In genomic region chr5:100516285-100516684, GRCh38 we compare ENCODE assay signal across 17 cellular contexts. TPM values are rescaled to one million over a fixed set of nuclear protein-coding genes. Genes with fewer than 3 reads are reported as not detected.
DNase-seq lines count a peak whose midpoint lies in the region; ATAC-seq and TF ChIP-seq lines count a peak whose summit lies in the region.
"Had no signal": no experiment of that assay in that cellular context is flagged by ENCODE, and none has a peak within 500 bp of the region (broad histone marks: within the 10 kb centered on the region; RNA-seq: fewer than 3 reads in every experiment).

No MANE protein-coding gene starts in this region.

- POLR2A ChIA-PET in SK-N-SH (lab: Yijun Ruan, JAX) = no interaction called here

- no peaks in the 10 kb centered on the region for H3F3A ChIP-seq in SK-N-SH (replicated peaks; ENCODE audit: insufficient read depth)

- no peak overlapping the region for H3K27ac ChIP-seq in tibial nerve
- no peak overlapping the region for H3K27ac ChIP-seq in SK-N-SH (ENCODE audit: low read depth in 2 of 2, low read length in 1 of 2)
- H3K27ac ChIP-seq: parathyroid adenoma, thoracic aorta had no signal

- TF ChIP-seq CTCF in tibial nerve (IDR thresholded peaks at IDR 0.05) (no peak), SK-N-SH (IDR thresholded peaks at IDR 0.05) (no peak), mucosa of descending colon (IDR thresholded peaks at IDR 0.05) (no peak)

- TF ChIP-seq EP300 in tibial nerve (IDR thresholded peaks at IDR 0.05) (no peak), SK-N-SH (IDR thresholded peaks at IDR 0.05; ENCODE audit: borderline replicate concordance in 1 of 2, low read depth in 1 of 2, low read length in 1 of 2) (no peak)

- H3K27me3 ChIP-seq in tibial nerve (no peaks in the 10 kb centered on the region), SK-N-SH (ENCODE audit: insufficient read depth) (no peaks in the 10 kb centered on the region)

- H3K36me3 ChIP-seq in tibial nerve (peaks cover 0 to 6% (median 0%) of the 10 kb centered on the region in 3 donors), SK-N-SH (replicated peaks in 1 of 2; ENCODE audit: control insufficient read depth in 1 of 2, insufficient read depth in 2 of 2, low read length in 1 of 2) (no peaks in the 10 kb centered on the region), mucosa of descending colon (ENCODE audit: low read depth) (no peaks in the 10 kb centered on the region)
- H3K36me3 ChIP-seq: thoracic aorta had no signal

- H3K9ac ChIP-seq in SK-N-SH = no peak overlapping the region
- H3K9ac ChIP-seq: parathyroid adenoma had no signal

- no peaks in the 10 kb centered on the region for H3K79me2 ChIP-seq in SK-N-SH (ENCODE audit: insufficient read depth)
- H3K79me2 ChIP-seq: parathyroid adenoma had no signal

- H3K9me3 ChIP-seq in tibial nerve (peaks cover 0 to 40% (median 7%) of the 10 kb centered on the region in 4 donors), SK-N-SH (0 out of 2 replicates have a peak, but pooled peaks cover 5% of the 10 kb centered on the region), mucosa of descending colon (peaks cover 4% of the 10 kb centered on the region)

- H4K20me1 ChIP-seq in SK-N-SH (ENCODE audit: insufficient read depth) = no peaks in the 10 kb centered on the region

- no peaks in the 10 kb centered on the region for H3K9me2 ChIP-seq in SK-N-SH

- ATAC-seq in GM19035 (IDR thresholded peaks at IDR 0.05; ENCODE audit: unreplicated experiment) (peak; percentile 45), GM21717 (IDR thresholded peaks at IDR 0.05; ENCODE audit: unreplicated experiment) (peak; percentile 74), HG03139 (IDR thresholded peaks at IDR 0.05; ENCODE audit: unreplicated experiment) (peak; percentile 46), mucosa of descending colon (no peak)
- ATAC-seq: Right ventricle myocardium inferior, T-helper 17 cell had no signal

- H3K4me3 ChIP-seq in tibial nerve (no peak overlapping the region), SK-N-SH (ENCODE audit: low read depth in 2 of 2, low read length in 1 of 2) (no peak overlapping the region), mucosa of descending colon (no peak overlapping the region)
- H3K4me3 ChIP-seq: thoracic aorta had no signal

- H3K4me2 ChIP-seq in SK-N-SH = no peak overlapping the region

- intact Hi-C loops in mucosa of descending colon (cut with DNase I, micrococcal nuclease) = no loop called here

- DNase-seq in tibial nerve (ENCODE audit: low spot score in 2 of 2) (no peak), NCI-H748 (lab: John Stamatoyannopoulos, UW; ENCODE audit: unreplicated experiment) (no peak), SK-N-SH (no peak), mucosa of descending colon (no peak)
- DNase-seq: central memory CD4-positive, alpha-beta T cell; effector CD4-positive, alpha-beta T cell; glutamatergic neuron; NCI-H1436; NCI-H446; stimulated activated CD4-positive, alpha-beta T cell treated with anti-CD3 and anti-CD28 coated beads, Interleukin-4, amount 100 ng/mL, for 4 hours; T-helper 17 cell had no signal

- CTCF ChIA-PET in SK-N-SH (lab: Yijun Ruan, JAX) = interaction anchor here (1.2 kb wide), 1 partner anchor 75 kb away, joined by 3 read pairs; no protein-coding TSS in a partner anchor

- H2AFZ ChIP-seq in SK-N-SH (ENCODE audit: low read depth) = no peak overlapping the region
- H2AFZ ChIP-seq: parathyroid adenoma had no signal

- TF ChIP-seq POLR2A in tibial nerve (IDR thresholded peaks at IDR 0.05) = no peak

- TF ChIP-seq RAD21 in SK-N-SH (IDR thresholded peaks at IDR 0.05; ENCODE audit: low read length) = no peak

- H3K4me1 ChIP-seq in tibial nerve (no peaks in the 10 kb centered on the region), SK-N-SH (ENCODE audit: control insufficient read depth in 1 of 2, insufficient read depth in 2 of 2, low read depth in 1 of 2, low read length in 1 of 2) (no peaks in the 10 kb centered on the region), mucosa of descending colon (ENCODE audit: low read depth) (no peaks in the 10 kb centered on the region)
- H3K4me1 ChIP-seq: parathyroid adenoma had no signal

- 100% methylated on average over 1 of the region's 1 CpG for whole genome bisulfite sequencing in tibial nerve, 2 donors
- WGBS in SK-N-SH (ENCODE audit: low lambda C conversion rate) = 20% methylated on average over 1 of the region's 1 CpG

TF ChIP-seq in SK-N-SH, 30 proteins besides CTCF, POLR2A, EP300 and RAD21 (continues in another document):
- TF ChIP-seq RFX5 (IDR thresholded peaks at IDR 0.05; ENCODE audit: low read length) (no peak), FOSL2 (IDR thresholded peaks at IDR 0.05; ENCODE audit: borderline replicate concordance, low read depth) (no peak), RXRA (IDR thresholded peaks at IDR 0.05; ENCODE audit: borderline replicate concordance, low read depth) (no peak), SMC3 (IDR thresholded peaks at IDR 0.05; ENCODE audit: low read depth, low read length) (no peak), CHD2 (IDR thresholded peaks at IDR 0.05; ENCODE audit: low read length, partially characterized antibody) (no peak), TEAD4 (IDR thresholded peaks at IDR 0.05; ENCODE audit: borderline replicate concordance, insufficient read depth) (no peak), JUND (IDR thresholded peaks at IDR 0.05) (no peak), SIN3A (IDR thresholded peaks at IDR 0.05; ENCODE audit: borderline replicate concordance, low read depth, low read length) (no peak), RCOR1 (IDR thresholded peaks at IDR 0.05; ENCODE audit: low read length) (no peak), NRF1 (IDR thresholded peaks at IDR 0.05; ENCODE audit: low read depth, low read length) (no peak), TCF12 (IDR thresholded peaks at IDR 0.05) (no peak), MXI1 (IDR thresholded peaks at IDR 0.05; ENCODE audit: low read depth, low read length) (no peak)
- TF ChIP-seq, protein P1, sequence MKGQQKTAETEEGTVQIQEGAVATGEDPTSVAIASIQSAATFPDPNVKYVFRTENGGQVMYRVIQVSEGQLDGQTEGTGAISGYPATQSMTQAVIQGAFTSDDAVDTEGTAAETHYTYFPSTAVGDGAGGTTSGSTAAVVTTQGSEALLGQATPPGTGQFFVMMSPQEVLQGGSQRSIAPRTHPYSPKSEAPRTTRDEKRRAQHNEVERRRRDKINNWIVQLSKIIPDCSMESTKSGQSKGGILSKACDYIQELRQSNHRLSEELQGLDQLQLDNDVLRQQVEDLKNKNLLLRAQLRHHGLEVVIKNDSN (IDR thresholded peaks at IDR 0.05; ENCODE audit: borderline replicate concordance, low read depth) = no peak
- TF ChIP-seq, protein P2, sequence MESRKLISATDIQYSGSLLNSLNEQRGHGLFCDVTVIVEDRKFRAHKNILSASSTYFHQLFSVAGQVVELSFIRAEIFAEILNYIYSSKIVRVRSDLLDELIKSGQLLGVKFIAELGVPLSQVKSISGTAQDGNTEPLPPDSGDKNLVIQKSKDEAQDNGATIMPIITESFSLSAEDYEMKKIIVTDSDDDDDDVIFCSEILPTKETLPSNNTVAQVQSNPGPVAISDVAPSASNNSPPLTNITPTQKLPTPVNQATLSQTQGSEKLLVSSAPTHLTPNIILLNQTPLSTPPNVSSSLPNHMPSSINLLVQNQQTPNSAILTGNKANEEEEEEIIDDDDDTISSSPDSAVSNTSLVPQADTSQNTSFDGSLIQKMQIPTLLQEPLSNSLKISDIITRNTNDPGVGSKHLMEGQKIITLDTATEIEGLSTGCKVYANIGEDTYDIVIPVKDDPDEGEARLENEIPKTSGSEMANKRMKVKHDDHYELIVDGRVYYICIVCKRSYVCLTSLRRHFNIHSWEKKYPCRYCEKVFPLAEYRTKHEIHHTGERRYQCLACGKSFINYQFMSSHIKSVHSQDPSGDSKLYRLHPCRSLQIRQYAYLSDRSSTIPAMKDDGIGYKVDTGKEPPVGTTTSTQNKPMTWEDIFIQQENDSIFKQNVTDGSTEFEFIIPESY (IDR thresholded peaks at IDR 0.05; ENCODE audit: borderline replicate concordance, low read depth) = no peak
- TF ChIP-seq, protein P3, sequence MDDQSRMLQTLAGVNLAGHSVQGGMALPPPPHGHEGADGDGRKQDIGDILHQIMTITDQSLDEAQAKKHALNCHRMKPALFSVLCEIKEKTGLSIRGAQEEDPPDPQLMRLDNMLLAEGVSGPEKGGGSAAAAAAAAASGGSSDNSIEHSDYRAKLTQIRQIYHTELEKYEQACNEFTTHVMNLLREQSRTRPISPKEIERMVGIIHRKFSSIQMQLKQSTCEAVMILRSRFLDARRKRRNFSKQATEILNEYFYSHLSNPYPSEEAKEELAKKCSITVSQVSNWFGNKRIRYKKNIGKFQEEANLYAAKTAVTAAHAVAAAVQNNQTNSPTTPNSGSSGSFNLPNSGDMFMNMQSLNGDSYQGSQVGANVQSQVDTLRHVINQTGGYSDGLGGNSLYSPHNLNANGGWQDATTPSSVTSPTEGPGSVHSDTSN (IDR thresholded peaks at IDR 0.05) = no peak
- TF ChIP-seq, protein P4, sequence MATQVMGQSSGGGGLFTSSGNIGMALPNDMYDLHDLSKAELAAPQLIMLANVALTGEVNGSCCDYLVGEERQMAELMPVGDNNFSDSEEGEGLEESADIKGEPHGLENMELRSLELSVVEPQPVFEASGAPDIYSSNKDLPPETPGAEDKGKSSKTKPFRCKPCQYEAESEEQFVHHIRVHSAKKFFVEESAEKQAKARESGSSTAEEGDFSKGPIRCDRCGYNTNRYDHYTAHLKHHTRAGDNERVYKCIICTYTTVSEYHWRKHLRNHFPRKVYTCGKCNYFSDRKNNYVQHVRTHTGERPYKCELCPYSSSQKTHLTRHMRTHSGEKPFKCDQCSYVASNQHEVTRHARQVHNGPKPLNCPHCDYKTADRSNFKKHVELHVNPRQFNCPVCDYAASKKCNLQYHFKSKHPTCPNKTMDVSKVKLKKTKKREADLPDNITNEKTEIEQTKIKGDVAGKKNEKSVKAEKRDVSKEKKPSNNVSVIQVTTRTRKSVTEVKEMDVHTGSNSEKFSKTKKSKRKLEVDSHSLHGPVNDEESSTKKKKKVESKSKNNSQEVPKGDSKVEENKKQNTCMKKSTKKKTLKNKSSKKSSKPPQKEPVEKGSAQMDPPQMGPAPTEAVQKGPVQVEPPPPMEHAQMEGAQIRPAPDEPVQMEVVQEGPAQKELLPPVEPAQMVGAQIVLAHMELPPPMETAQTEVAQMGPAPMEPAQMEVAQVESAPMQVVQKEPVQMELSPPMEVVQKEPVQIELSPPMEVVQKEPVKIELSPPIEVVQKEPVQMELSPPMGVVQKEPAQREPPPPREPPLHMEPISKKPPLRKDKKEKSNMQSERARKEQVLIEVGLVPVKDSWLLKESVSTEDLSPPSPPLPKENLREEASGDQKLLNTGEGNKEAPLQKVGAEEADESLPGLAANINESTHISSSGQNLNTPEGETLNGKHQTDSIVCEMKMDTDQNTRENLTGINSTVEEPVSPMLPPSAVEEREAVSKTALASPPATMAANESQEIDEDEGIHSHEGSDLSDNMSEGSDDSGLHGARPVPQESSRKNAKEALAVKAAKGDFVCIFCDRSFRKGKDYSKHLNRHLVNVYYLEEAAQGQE (IDR thresholded peaks at IDR 0.05; ENCODE audit: low read depth, low read length) = no peak

RNA-seq across cellular contexts. Expression of gene FAM174A, which starts 18.9 kb away (rescaled TPM):
- 10 to 100 TPM; 39.5 to 66.9 (median 45.5) TPM for total RNA-seq in tibial nerve
- 22.4 and 24.9 TPM in 2 replicates for polyA plus RNA-seq in SK-N-SH (2012; rRNA removed)
- 22.6 and 27.3 TPM in 2 replicates for polyA plus RNA-seq in SK-N-SH (2012; cell fraction: cytosol; rRNA removed)
- polyA plus RNA-seq in SK-N-SH (2012; cell fraction: nucleus; rRNA removed) = 11.5 and 23.0 TPM in 2 replicates
- total RNA-seq in mucosa of descending colon = 10 to 100 TPM; 14.0 to 15.7 (median 14.5) TPM
